Comparison of ENCODE assay signal across 22 cellular contexts in genomic region chr5:35862126-35862525, GRCh38. TPM values are rescaled to one million over a fixed set of nuclear protein-coding genes. Genes with fewer than 3 reads are reported as not detected.
DNase-seq lines count a peak whose midpoint lies in the region; ATAC-seq, FAIRE-seq and TF ChIP-seq lines count a peak whose summit lies in the region.
"Had no signal": no experiment of that assay in that cellular context is flagged by ENCODE, and none has a peak within 500 bp of the region (broad histone marks: within the 10 kb centered on the region; RNA-seq: fewer than 3 reads in every experiment).

No MANE protein-coding gene starts in this region.

- no peak for ATAC-seq in natural killer cell treated with Interleukin-12 subunit alpha and Interleukin-12 subunit beta and Interleukin-15 and Interleukin-18, amount 100 ng/mL, for 72 hours
- ATAC-seq in natural killer cell (no peak), upper lobe of right lung (peak; percentile 26)
- ATAC-seq: foreskin keratinocyte, left lobe of liver, Panc1, WTC11 had no signal

- H3K27ac Mint-ChIP-seq in natural killer cell treated with Interleukin-12 subunit alpha and Interleukin-12 subunit beta and Interleukin-15 and Interleukin-18, amount 100 ng/mL, for 72 hours: peak overlapping the region; percentile 31 to 65
- H3K27ac Mint-ChIP-seq in natural killer cell (no peak overlapping the region), chondrocyte (ENCODE audit: unreplicated experiment) (peak overlapping the region; percentile 13)
- H3K27ac Mint-ChIP-seq: WTC11 had no signal

- H3K27me3 ChIP-seq in upper lobe of right lung: no peaks in the 10 kb centered on the region
- H3K27me3 ChIP-seq: ascending aorta, colonic mucosa, foreskin keratinocyte, ovary, testis had no signal

- FAIRE-seq in kidney (lab: Jason Lieb, UNC): no peak
- FAIRE-seq: endothelial cell of umbilical vein had no signal

- DNase-seq in natural killer cell treated with Interleukin-12 subunit alpha and Interleukin-12 subunit beta and Interleukin-15 and Interleukin-18, amount 100 ng/mL, for 72 hours (ENCODE audit: low spot score): peak; percentile 49
- no peak for DNase-seq in natural killer cell
- DNase-seq in RPMI7951 (ENCODE audit: low read depth): peak; percentile 33
- no peak for DNase-seq in chondrocyte (ENCODE audit: low spot score)
- no peak for DNase-seq in upper lobe of right lung
- no peak for DNase-seq in kidney
- no peak for DNase-seq in NCI-H2227 treated with DMSO at 0.1 percent for 48 hours (lab: John Stamatoyannopoulos, UW)
- no peak for DNase-seq in NCI-H524 (lab: John Stamatoyannopoulos, UW)
- DNase-seq: colonic mucosa; DMS153; NCI-H2029 treated with DMSO at 0.1 percent for 48 hours; NCI-H69; ovary; stimulated activated CD4-positive, alpha-beta T cell treated with anti-CD3 and anti-CD28 coated beads, Interleukin-2, amount 100 ng/mL, for 48 hours; SW 1271; testis had no signal

- peaks cover 14 to 32% of the 10 kb centered on the region in 2 donors for H3K4me1 Mint-ChIP-seq in natural killer cell treated with Interleukin-12 subunit alpha and Interleukin-12 subunit beta and Interleukin-15 and Interleukin-18, amount 100 ng/mL, for 72 hours (ENCODE audit: low read depth in 2 of 2)
- peaks cover 11 to 14% of the 10 kb centered on the region in 2 donors for H3K4me1 Mint-ChIP-seq in natural killer cell
- peaks cover 53% of the 10 kb centered on the region for H3K4me1 Mint-ChIP-seq in chondrocyte (ENCODE audit: low read depth)

- H3K4me3 Mint-ChIP-seq in natural killer cell treated with Interleukin-12 subunit alpha and Interleukin-12 subunit beta and Interleukin-15 and Interleukin-18, amount 100 ng/mL, for 72 hours: peak overlapping the region; percentile 36
- H3K4me3 Mint-ChIP-seq in natural killer cell (no peak overlapping the region), chondrocyte (ENCODE audit: unreplicated experiment) (no peak overlapping the region)
- H3K4me3 Mint-ChIP-seq: WTC11 had no signal

- intact Hi-C loops in natural killer cell (cut with micrococcal nuclease) (no loop called here), upper lobe of right lung (cut with DNase I) (no loop called here), kidney (cut with DNase I) (no loop called here)

- H3K9me3 ChIP-seq in upper lobe of right lung: no peaks in the 10 kb centered on the region
- H3K9me3 ChIP-seq in kidney (ENCODE audit: control insufficient read depth in 1 of 2, low read length in 2 of 2): no peaks in the 10 kb centered on the region
- H3K9me3 ChIP-seq: ascending aorta, colonic mucosa, ovary, testis had no signal

- no peak overlapping the region for H3K9ac ChIP-seq in kidney (ENCODE audit: low read length in 2 of 2)

- H3K36me3 Mint-ChIP-seq in natural killer cell treated with Interleukin-12 subunit alpha and Interleukin-12 subunit beta and Interleukin-15 and Interleukin-18, amount 100 ng/mL, for 72 hours: peaks cover 32% of the 10 kb centered on the region
- no peaks in the 10 kb centered on the region for H3K36me3 Mint-ChIP-seq in natural killer cell
- peaks cover 2% of the 10 kb centered on the region for H3K36me3 Mint-ChIP-seq in chondrocyte (ENCODE audit: low read depth)

- no peaks in the 10 kb centered on the region for H3K4me1 ChIP-seq in upper lobe of right lung
- no peaks in the 10 kb centered on the region for H3K4me1 ChIP-seq in kidney (ENCODE audit: control insufficient read depth in 1 of 2, insufficient read depth in 1 of 2, low read depth in 1 of 2, low read length in 2 of 2)
- H3K4me1 ChIP-seq: ascending aorta, colonic mucosa had no signal

- H3K27ac ChIP-seq in upper lobe of right lung: no peak overlapping the region
- H3K27ac ChIP-seq in kidney (ENCODE audit: low read depth in 2 of 2, low read length in 2 of 2): no peak overlapping the region
- H3K27ac ChIP-seq: ascending aorta, colonic mucosa, foreskin keratinocyte, ovary, testis had no signal

- H3K4me3 ChIP-seq in upper lobe of right lung: peak overlapping the region; percentile 42
- no peak overlapping the region for H3K4me3 ChIP-seq in kidney (ENCODE audit: low read length in 2 of 2)
- H3K4me3 ChIP-seq: ascending aorta, colonic mucosa, ovary, testis had no signal

- H3K36me3 ChIP-seq in upper lobe of right lung (no peaks in the 10 kb centered on the region), kidney (ENCODE audit: control insufficient read depth in 1 of 2, insufficient read depth in 2 of 2, low read length in 2 of 2) (no peaks in the 10 kb centered on the region)
- H3K36me3 ChIP-seq: ascending aorta, colonic mucosa, ovary had no signal

- H3K27me3 Mint-ChIP-seq in natural killer cell treated with Interleukin-12 subunit alpha and Interleukin-12 subunit beta and Interleukin-15 and Interleukin-18, amount 100 ng/mL, for 72 hours: peaks cover 0 to 6% of the 10 kb centered on the region in 2 donors
- H3K27me3 Mint-ChIP-seq in natural killer cell (ENCODE audit: low read depth in 2 of 2) (peaks cover 0 to 5% of the 10 kb centered on the region in 2 donors), chondrocyte (ENCODE audit: low read depth) (no peaks in the 10 kb centered on the region)

- TF ChIP-seq CTCF in natural killer cell (IDR thresholded peaks at IDR 0.05) (no peak), chondrocyte (IDR thresholded peaks at IDR 0.05) (no peak), upper lobe of right lung (IDR thresholded peaks at IDR 0.05) (no peak), kidney (IDR thresholded peaks at IDR 0.05; ENCODE audit: borderline replicate concordance, extremely low read depth, insufficient read depth) (no peak)

- H3K9me3 Mint-ChIP-seq in natural killer cell treated with Interleukin-12 subunit alpha and Interleukin-12 subunit beta and Interleukin-15 and Interleukin-18, amount 100 ng/mL, for 72 hours: no peaks in the 10 kb centered on the region
- no peaks in the 10 kb centered on the region for H3K9me3 Mint-ChIP-seq in natural killer cell
- H3K9me3 Mint-ChIP-seq in chondrocyte (ENCODE audit: low read depth): peaks cover 12% of the 10 kb centered on the region

RNA-seq across cellular contexts. Expression of gene IL7R, which starts 5.4 kb away (rescaled TPM):
- 10 to 100 TPM in 1 of 2 donors, 1 to 10 TPM in 1; 2.3 to 21.6 TPM for total RNA-seq in natural killer cell treated with Interleukin-12 subunit alpha and Interleukin-12 subunit beta and Interleukin-15 and Interleukin-18, amount 100 ng/mL, for 72 hours
- 10 to 100 TPM; 22.0 to 42.7 (median 30.4) TPM for total RNA-seq in natural killer cell
- total RNA-seq in RPMI7951 (2014; rRNA removed; shearing (Covaris generic)): 1.6 and 2.0 TPM in 2 replicates
- 0.36 to 0.56 TPM (median 0.50 TPM) in 3 replicates for total RNA-seq in chondrocyte
- total RNA-seq in upper lobe of right lung: 226 TPM
- 53.7 TPM for total RNA-seq in kidney
- polyA plus RNA-seq in kidney (ENCODE audit: insufficient read depth, low read depth, low replicate concordance): 0.34 TPM

Comparison
In these comparisons a context has a peak if more than half of its experiments do, and no peak if none do; other contexts are left out.
1. DNase-seq: peak in natural killer cell treated with Interleukin-12 subunit alpha and Interleukin-12 subunit beta and Interleukin-15 and Interleukin-18, amount 100 ng/mL, for 72 hours (single experiment) and RPMI7951 (single experiment); none in natural killer cell (single experiment), chondrocyte (single experiment), upper lobe of right lung (single experiment), kidney (single experiment), NCI-H2227 treated with DMSO at 0.1 percent for 48 hours (single experiment) and NCI-H524 (0 of 2).
2. H3K27ac Mint-ChIP-seq: peak in natural killer cell treated with Interleukin-12 subunit alpha and Interleukin-12 subunit beta and Interleukin-15 and Interleukin-18, amount 100 ng/mL, for 72 hours (2 of 2) and chondrocyte (single experiment); none in natural killer cell (0 of 2).